ENCODE assay signal across 8 cellular contexts in the genomic region with DNA sequence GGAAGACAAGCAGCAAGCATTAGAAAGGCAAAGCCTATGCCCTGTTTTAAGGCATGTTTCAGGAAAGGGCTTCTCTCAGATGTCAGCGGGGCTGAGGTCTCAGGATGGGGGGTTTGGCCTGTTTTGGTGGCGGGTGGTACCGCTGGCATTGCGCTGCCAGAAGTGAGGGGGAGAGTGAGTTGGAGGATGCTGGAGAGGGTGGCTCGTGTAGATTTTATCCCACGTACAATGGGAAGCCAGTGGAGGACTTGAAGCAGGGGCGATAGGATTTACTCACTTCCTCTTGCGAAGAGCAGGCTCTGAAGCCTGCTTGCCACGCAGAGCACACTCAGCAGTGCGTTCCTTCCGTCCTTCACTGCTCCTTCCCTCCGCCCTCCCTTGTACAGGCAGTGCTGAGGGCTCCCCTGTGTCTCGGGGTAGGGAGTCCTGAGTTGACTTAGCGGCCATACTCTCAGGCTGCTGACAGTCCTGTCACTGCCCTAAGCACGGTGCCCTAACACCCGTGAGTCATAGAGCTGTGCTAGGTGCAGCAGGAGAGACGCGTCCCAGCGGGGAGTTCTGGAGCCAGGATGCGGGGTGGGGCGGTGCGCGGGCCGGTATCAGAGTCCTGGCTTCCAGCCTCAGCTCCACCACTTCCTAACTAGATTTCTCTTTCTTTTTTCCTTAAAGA.
DNase-seq lines count a peak whose midpoint lies in the region; ATAC-seq and TF ChIP-seq lines count a peak whose summit lies in the region.

No MANE protein-coding gene starts in this region.

- peak; percentile 60 for DNase-seq in AG08395 (ENCODE audit: low spot score)
- peak; percentile 39 to 75 (median 70) for DNase-seq in Peyer's patch
- peak; percentile 70 to 73 for DNase-seq in cardiac fibroblast (ENCODE audit: low read depth in 2 of 2)
- DNase-seq in kidney epithelial cell (ENCODE audit: low read depth) = no peak
- peak; percentile 57 for DNase-seq in stimulated activated naive CD8-positive, alpha-beta T cell treated with anti-CD3 and anti-CD28 coated beads, Interleukin-15, Interleukin-2, amounts not matched to agents 100 U/mL and 50 U/mL, for 24 hours
- no peak for DNase-seq in cerebellum (ENCODE audit: low spot score)
- no peak for DNase-seq in NCI-H748 treated with DMSO at 0.1 percent for 48 hours (lab: John Stamatoyannopoulos, UW)

- no peaks in the 10 kb centered on the region for H3K9me3 ChIP-seq in Peyer's patch

- peak; percentile 45 for ATAC-seq in GM21576 (IDR thresholded peaks at IDR 0.05; ENCODE audit: unreplicated experiment)
- peak; percentile 88 for ATAC-seq in stimulated activated naive CD8-positive, alpha-beta T cell treated with anti-CD3 and anti-CD28 coated beads, Interleukin-15, Interleukin-2, amounts not matched to agents 100 U/mL and 50 U/mL, for 24 hours

- H3K4me3 ChIP-seq in Peyer's patch = peak overlapping the region in 3 of 4 donors; percentile 7 to 25 (median 11)
- peak overlapping the region; percentile 2 to 11 for H3K4me3 ChIP-seq in cardiac fibroblast (replicated peaks in 1 of 2; ENCODE audit: low read depth in 2 of 2, low read length in 2 of 2)
- peak overlapping the region; percentile 2 for H3K4me3 ChIP-seq in kidney epithelial cell (ENCODE audit: low read depth, low read length)

- peak overlapping the region in 2 of 4 donors; percentile 17 to 30 for H3K27ac ChIP-seq in Peyer's patch

- no peak for TF ChIP-seq POLR2A in Peyer's patch (IDR thresholded peaks at IDR 0.05)

- H3K36me3 ChIP-seq in Peyer's patch (no peaks in the 10 kb centered on the region), kidney epithelial cell (ENCODE audit: control insufficient read depth, insufficient read depth, low read length) (no peaks in the 10 kb centered on the region)

- TF ChIP-seq CTCF in Peyer's patch (IDR thresholded peaks at IDR 0.05) (no peak), cardiac fibroblast (IDR thresholded peaks at IDR 0.05; ENCODE audit: low read depth, low read length) (no peak), kidney epithelial cell (IDR thresholded peaks at IDR 0.05; ENCODE audit: insufficient read depth, low read length, poor library complexity, severe bottlenecking) (no peak)

- H3K4me1 ChIP-seq in Peyer's patch = peaks cover 0 to 17% (median 3%) of the 10 kb centered on the region in 4 donors

- H3K27me3 ChIP-seq in Peyer's patch (no peaks in the 10 kb centered on the region), kidney epithelial cell (ENCODE audit: control insufficient read depth, insufficient read depth, low read length) (no peaks in the 10 kb centered on the region)

Comparison
In these comparisons a context has a peak if more than half of its experiments do, and no peak if none do; other contexts are left out.
1. DNase-seq: peak in AG08395 (single experiment), Peyer's patch (3 of 3), cardiac fibroblast (2 of 2) and stimulated activated naive CD8-positive, alpha-beta T cell treated with anti-CD3 and anti-CD28 coated beads, Interleukin-15, Interleukin-2, amounts not matched to agents 100 U/mL and 50 U/mL, for 24 hours (single experiment); none in kidney epithelial cell (single experiment), cerebellum (single experiment) and NCI-H748 treated with DMSO at 0.1 percent for 48 hours (single experiment).
2. Peak in every context shown above with its lines, with median percentiles within 50 percentile points of each other: H3K4me3 ChIP-seq.